ENCODE assay signal across 1 cellular context in genomic region chr19:7497292-7497691, GRCh38.
TF ChIP-seq lines count a peak whose summit lies in the region.

No MANE protein-coding gene starts in this region.

TF ChIP-seq in GM12878, 131 proteins besides CTCF, POLR2A, EP300 and RAD21:
- TF ChIP-seq IRF3 (IDR thresholded peaks at IDR 0.05) (no peak), BCL11A (IDR thresholded peaks at IDR 0.05; ENCODE audit: low read depth, low read length) (no peak), NKRF (conservative IDR thresholded peaks at IDR 0.05) (no peak), MEF2B (IDR thresholded peaks at IDR 0.05; ENCODE audit: partially characterized antibody, poor library complexity, severe bottlenecking) (no peak), MTA3 (IDR thresholded peaks at IDR 0.05; ENCODE audit: borderline replicate concordance, low read length) (no peak), POU2F2 (IDR thresholded peaks at IDR 0.05; ENCODE audit: borderline replicate concordance, low read depth, low read length) (no peak), ESRRA (IDR thresholded peaks at IDR 0.05; ENCODE audit: low read length) (no peak)
